ENCODE assay signal across 6 cellular contexts in genomic region chr17:62900096-62900495, GRCh38.
"Had no signal": no experiment of that assay in that cellular context is flagged by ENCODE, and none has a peak within 500 bp of the region (broad histone marks: within the 10 kb centered on the region; RNA-seq: fewer than 3 reads in every experiment).

No MANE protein-coding gene starts in this region.

- H3K36me3 Mint-ChIP-seq: IgD-negative memory B cell had no signal

- H3K27ac ChIP-seq: HL-60 had no signal

- DNase-seq: IMR-90, KBM-7 had no signal

- FAIRE-seq: HepG2, HTR-8/SVneo had no signal

- H3K4me1 Mint-ChIP-seq: IgD-negative memory B cell had no signal

- H3K4me3 Mint-ChIP-seq: IgD-negative memory B cell had no signal

- H3K27ac Mint-ChIP-seq: IgD-negative memory B cell had no signal

- ATAC-seq: HepG2 had no signal
